ENCODE assay signal across 8 cellular contexts in the genomic region with DNA sequence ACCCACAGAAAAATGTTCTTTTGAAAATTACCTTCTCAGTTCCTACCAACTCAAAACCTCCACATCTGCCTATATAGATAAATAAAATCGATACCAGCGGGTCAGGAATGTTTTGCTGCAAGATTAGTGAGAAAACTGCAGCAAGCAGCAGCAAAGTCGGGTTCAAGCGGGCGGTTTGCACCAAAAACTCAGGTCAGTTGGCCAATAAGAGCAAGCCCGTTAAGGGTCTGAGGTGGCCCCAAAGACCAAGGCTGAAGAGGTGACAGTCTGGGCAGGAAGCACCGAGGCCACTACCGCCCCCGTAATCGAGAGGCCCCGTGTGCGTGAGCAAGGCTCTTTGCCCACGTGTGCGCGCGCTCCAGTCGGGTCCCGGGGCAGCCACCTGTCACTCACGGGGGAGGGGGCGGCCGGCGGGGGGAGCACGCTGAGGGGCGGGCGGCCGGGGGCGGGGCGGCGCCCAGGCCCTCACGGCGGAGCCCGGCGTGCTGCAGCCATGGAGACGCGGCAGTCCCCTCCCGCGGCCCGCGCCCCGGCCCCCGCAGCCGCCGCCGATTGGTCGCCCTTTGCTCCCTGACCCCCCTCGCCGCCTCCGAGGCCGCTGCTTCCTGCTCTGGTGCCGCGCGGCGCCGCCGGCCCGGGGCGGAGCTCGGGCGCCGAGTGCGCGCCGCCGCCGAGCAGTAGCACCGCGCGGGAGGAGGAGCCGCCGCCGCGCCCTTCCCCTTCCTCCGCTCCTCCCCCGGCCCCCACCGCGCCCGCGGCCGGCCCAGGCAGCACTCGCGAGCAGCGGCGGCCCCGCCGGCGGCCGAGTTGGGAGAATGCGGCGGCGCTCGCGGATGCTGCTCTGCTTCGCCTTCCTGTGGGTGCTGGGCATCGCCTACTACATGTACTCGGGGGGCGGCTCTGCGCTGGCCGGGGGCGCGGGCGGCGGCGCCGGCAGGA. TPM values are rescaled to one million over a fixed set of nuclear protein-coding genes. Genes with fewer than 3 reads are reported as not detected.
DNase-seq lines count a peak whose midpoint lies in the region; ATAC-seq lines count a peak whose summit lies in the region.

TSS of gene GALNT2 (plus strand) at position 773 of the 939 bp plus-strand sequence. CDS start at position 816, 43 bp downstream.

- peaks cover 4% of the 10 kb centered on the region for H3K36me3 Mint-ChIP-seq in activated CD4-positive, alpha-beta T cell treated with anti-CD3 and anti-CD28 coated beads, Interleukin-2, amount 10 ng/mL, durations not matched to agents 7 days and 5 days (ENCODE audit: low read depth)

- H3K9me3 Mint-ChIP-seq in activated CD4-positive, alpha-beta T cell treated with anti-CD3 and anti-CD28 coated beads, Interleukin-2, amount 10 ng/mL, durations not matched to agents 7 days and 5 days = peaks cover 11% of the 10 kb centered on the region

- CTCF ChIA-PET in activated CD4-positive, alpha-beta T cell treated with anti-CD3 and anti-CD28 coated beads, Interleukin-2, amount 10 ng/mL, durations not matched to agents 7 days and 5 days (lab: Charles Lee) = no interaction called here

- peak; percentile 82 for ATAC-seq in GM19351 (IDR thresholded peaks at IDR 0.05; ENCODE audit: unreplicated experiment)
- peak; percentile 79 for ATAC-seq in HG03469 (IDR thresholded peaks at IDR 0.05; ENCODE audit: unreplicated experiment)

- DNase-seq in C1 segment of cervical spinal cord (lab: John Stamatoyannopoulos, UW) (peak in 13 of 14 donors; percentile 52 to 94 (median 75)), NCI-H748 (lab: John Stamatoyannopoulos, UW; ENCODE audit: unreplicated experiment) (peak; percentile 91), cortex of kidney (lab: John Stamatoyannopoulos, UW) (peak; percentile 44), left kidney (ENCODE audit: low read depth, low spot score) (peak; percentile 97)
- peak; percentile 88 for DNase-seq in activated CD4-positive, alpha-beta T cell treated with anti-CD3 and anti-CD28 coated beads, Interleukin-2, amount 10 ng/mL, durations not matched to agents 7 days and 5 days
- peak; percentile 90 for DNase-seq in stimulated activated CD4-positive, alpha-beta T cell treated with anti-CD3 and anti-CD28 coated beads, Interleukin-1b, Interleukin-23, amount 100 ng/mL, for 48 hours

- H3K27me3 Mint-ChIP-seq in activated CD4-positive, alpha-beta T cell treated with anti-CD3 and anti-CD28 coated beads, Interleukin-2, amount 10 ng/mL, durations not matched to agents 7 days and 5 days = peaks cover 2% of the 10 kb centered on the region

- H3K27ac Mint-ChIP-seq in activated CD4-positive, alpha-beta T cell treated with anti-CD3 and anti-CD28 coated beads, Interleukin-2, amount 10 ng/mL, durations not matched to agents 7 days and 5 days = peak within 1 kb of the TSS; percentile 95

- H3K4me3 Mint-ChIP-seq in activated CD4-positive, alpha-beta T cell treated with anti-CD3 and anti-CD28 coated beads, Interleukin-2, amount 10 ng/mL, durations not matched to agents 7 days and 5 days = peak within 1 kb of the TSS; percentile 87

- H3K4me1 Mint-ChIP-seq in activated CD4-positive, alpha-beta T cell treated with anti-CD3 and anti-CD28 coated beads, Interleukin-2, amount 10 ng/mL, durations not matched to agents 7 days and 5 days = peaks cover 44% of the 10 kb centered on the region

- POLR2A ChIA-PET in activated CD4-positive, alpha-beta T cell treated with anti-CD3 and anti-CD28 coated beads, Interleukin-2, amount 10 ng/mL, durations not matched to agents 7 days and 5 days (lab: Charles Lee) = interaction anchor here (0.6 kb wide), 3 partner anchors 354 to 1328 kb away, joined by 3 to 6 read pairs (median 3); no protein-coding TSS in a partner anchor

RNA-seq across cellular contexts. Expression of gene GALNT2, which starts in this region (rescaled TPM):
- 10 to 100 TPM; 22.7 to 28.4 TPM for total RNA-seq in activated CD4-positive, alpha-beta T cell treated with anti-CD3 and anti-CD28 coated beads, Interleukin-2, amount 10 ng/mL, durations not matched to agents 7 days and 5 days

Comparison
In these comparisons a context has a peak if more than half of its experiments do, and no peak if none do; other contexts are left out.
1. Peak in every context shown above with its lines: DNase-seq and ATAC-seq.
2. DNase-seq: peak in every context shown above with its lines; median percentile 97 in left kidney; 91 in NCI-H748; 90 in stimulated activated CD4-positive, alpha-beta T cell treated with anti-CD3 and anti-CD28 coated beads, Interleukin-1b, Interleukin-23, amount 100 ng/mL, for 48 hours; 88 in activated CD4-positive, alpha-beta T cell treated with anti-CD3 and anti-CD28 coated beads, Interleukin-2, amount 10 ng/mL, durations not matched to agents 7 days and 5 days; 75 in C1 segment of cervical spinal cord; 44 in cortex of kidney.